Comparison of ENCODE assay signal across 9 cellular contexts in the genomic region with DNA sequence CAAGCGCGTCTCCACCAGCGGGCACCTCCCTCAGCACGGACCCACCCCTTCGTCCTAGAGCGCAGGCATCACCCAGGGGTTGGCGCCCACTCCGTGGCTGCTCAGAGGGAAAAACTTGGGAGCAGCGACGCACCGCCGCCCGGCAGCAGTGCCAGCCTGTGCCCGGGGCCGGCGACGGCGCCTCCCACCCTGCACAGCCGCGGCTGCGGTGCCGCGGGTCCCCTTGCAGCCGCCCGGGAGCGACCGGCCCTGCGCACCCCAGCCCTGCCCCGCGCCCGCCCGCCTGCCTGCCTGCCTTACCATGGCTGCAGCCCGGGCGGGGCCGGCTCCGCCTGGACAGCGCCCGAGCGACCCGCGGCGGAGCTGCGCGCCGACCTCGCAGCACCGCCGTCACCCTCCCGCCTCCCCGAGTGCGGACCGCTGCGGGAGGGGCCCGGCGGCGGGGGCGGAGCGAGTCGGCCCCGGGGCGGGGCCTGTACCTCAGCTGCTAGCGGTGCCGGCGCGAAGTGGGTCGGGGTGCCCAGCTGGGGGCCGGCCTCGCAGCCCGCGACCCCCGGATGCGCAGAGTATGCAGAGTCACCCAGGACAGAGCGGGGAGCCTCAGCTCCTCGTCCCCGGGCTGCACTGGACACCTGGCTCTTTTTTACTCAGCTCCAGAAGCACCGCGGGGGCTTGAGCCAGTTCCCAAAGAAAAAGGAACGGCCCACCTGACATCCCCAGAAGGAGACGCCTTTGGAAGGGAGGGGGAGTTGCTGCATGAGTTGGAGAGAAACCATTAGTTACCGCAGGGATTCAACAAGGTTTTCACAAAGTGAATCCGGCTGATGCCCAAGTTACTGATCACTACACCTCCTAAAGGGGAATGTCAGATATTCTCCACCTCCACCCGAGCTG. TPM values are rescaled to one million over a fixed set of nuclear protein-coding genes. Genes with fewer than 3 reads are reported as not detected.
DNase-seq lines count a peak whose midpoint lies in the region; ATAC-seq and TF ChIP-seq lines count a peak whose summit lies in the region.
"Had no signal": no experiment of that assay in that cellular context is flagged by ENCODE, and none has a peak within 500 bp of the region (broad histone marks: within the 10 kb centered on the region; RNA-seq: fewer than 3 reads in every experiment).

No MANE protein-coding gene starts in this region.

- H3K9me3 ChIP-seq in neutrophil (no peaks in the 10 kb centered on the region), upper lobe of left lung (no peaks in the 10 kb centered on the region)

- peak overlapping the region; percentile 50 to 52 for H3K4me3 ChIP-seq in neutrophil (ENCODE audit: low read depth in 1 of 2, low read length in 1 of 2)
- peak overlapping the region; percentile 57 to 69 (median 66) for H3K4me3 ChIP-seq in upper lobe of left lung

- H3K27ac Mint-ChIP-seq in Calu3 (ENCODE audit: unreplicated experiment) = no peak overlapping the region
- H3K27ac Mint-ChIP-seq in glutamatergic neuron (ENCODE audit: unreplicated experiment) = peak overlapping the region; percentile 33

- peak in 1 of 4 donors; percentile 38 for TF ChIP-seq POLR2A in upper lobe of left lung (IDR thresholded peaks at IDR 0.05)

- WGBS in upper lobe of left lung, 2 donors = 7 to 8% methylated on average over 15 to 25 of the region's 82 CpGs

- H3K4me1 Mint-ChIP-seq in Calu3 (ENCODE audit: low read depth, unreplicated experiment) = peaks cover 23% of the 10 kb centered on the region
- H3K4me1 Mint-ChIP-seq in glutamatergic neuron (ENCODE audit: low read depth, unreplicated experiment) = peaks cover 23% of the 10 kb centered on the region

- H3K27ac ChIP-seq in neutrophil = no peak overlapping the region
- H3K27ac ChIP-seq in upper lobe of left lung = peak overlapping the region; percentile 48 to 82 (median 76)

- BruUV-seq in Calu3 (replicated peaks; lab: Mats Ljungman, UMichigan) = no TSS peak

- H3K27me3 ChIP-seq in neutrophil (peaks cover 86% of the 10 kb centered on the region), upper lobe of left lung (no peaks in the 10 kb centered on the region)

- H3K36me3 ChIP-seq in neutrophil = no peaks in the 10 kb centered on the region
- H3K36me3 ChIP-seq in upper lobe of left lung = no peaks in the 10 kb centered on the region

- peaks cover 14 to 22% of the 10 kb centered on the region in 2 experiments for H3K4me1 ChIP-seq in neutrophil (ENCODE audit: control insufficient read depth in 1 of 2, insufficient read depth in 1 of 2, low read depth in 1 of 2, low read length in 1 of 2)
- H3K4me1 ChIP-seq in upper lobe of left lung = peaks cover 20 to 39% (median 33%) of the 10 kb centered on the region in 4 donors

- H3K4me3 Mint-ChIP-seq in Calu3 (ENCODE audit: low read depth, unreplicated experiment) = peak overlapping the region; percentile 24
- peak overlapping the region; percentile 79 for H3K4me3 Mint-ChIP-seq in glutamatergic neuron (ENCODE audit: unreplicated experiment)

- H3K36me3 Mint-ChIP-seq in Calu3 (ENCODE audit: insufficient read depth, unreplicated experiment) (peaks cover 6% of the 10 kb centered on the region), glutamatergic neuron (ENCODE audit: unreplicated experiment) (no peaks in the 10 kb centered on the region)

- ATAC-seq in HG02798 (IDR thresholded peaks at IDR 0.05; ENCODE audit: poor library complexity, unreplicated experiment) (peak; percentile 66), upper lobe of left lung (ENCODE audit: low FRiP score in 2 of 2) (peak; percentile 52 to 88)

- DNase-seq in Calu3 (peak; percentile 43), RPMI7951 (ENCODE audit: low read depth) (peak; percentile 56), glutamatergic neuron (peak; percentile 74), upper lobe of left lung (peak; percentile 71 to 95), COLO829 (ENCODE audit: low spot score) (no peak)
- DNase-seq in activated naive CD4-positive, alpha-beta T cell treated with anti-CD3 and anti-CD28 coated beads, Interleukin-2, amount 50 U/mL, for 16 hours = peak; percentile 73

- TF ChIP-seq CTCF in Calu3 (IDR thresholded peaks at IDR 0.05; ENCODE audit: unreplicated experiment) = no peak
- no peak for TF ChIP-seq CTCF in glutamatergic neuron (IDR thresholded peaks at IDR 0.05; ENCODE audit: partially characterized antibody, unreplicated experiment)
- no peak for TF ChIP-seq CTCF in neutrophil (IDR thresholded peaks at IDR 0.05)
- peak in 1 of 6 experiments; percentile 16 for TF ChIP-seq CTCF in upper lobe of left lung (IDR thresholded peaks at IDR 0.05)

- no peak for TF ChIP-seq EP300 in upper lobe of left lung (IDR thresholded peaks at IDR 0.05)

- no peaks in the 10 kb centered on the region for H3K9me3 Mint-ChIP-seq in Calu3 (ENCODE audit: low read depth, unreplicated experiment)
- peaks cover 4% of the 10 kb centered on the region for H3K9me3 Mint-ChIP-seq in glutamatergic neuron (ENCODE audit: unreplicated experiment)

- CTCF ChIA-PET in Calu3 (lab: Charles Lee) = no interaction called here

- intact Hi-C loops in Calu3 (cut with micrococcal nuclease; ENCODE audit: unreplicated experiment) = no loop called here

- peaks cover 50% of the 10 kb centered on the region for H3K27me3 Mint-ChIP-seq in Calu3 (ENCODE audit: unreplicated experiment)
- peaks cover 13% of the 10 kb centered on the region for H3K27me3 Mint-ChIP-seq in glutamatergic neuron (ENCODE audit: unreplicated experiment)

RNA-seq across cellular contexts. Expression of gene MTMR4, which starts 17.5 kb away (rescaled TPM):
- 28.2 and 33.5 TPM in 2 replicates for total RNA-seq in Calu3 (2022)
- total RNA-seq in RPMI7951 (2014; rRNA removed; shearing (Covaris generic)) = 28.9 and 32.8 TPM in 2 replicates
- total RNA-seq in glutamatergic neuron (ENCODE audit: unreplicated experiment) = 152 TPM
- 10 to 100 TPM; 19.6 to 56.6 (median 34.9) TPM for total RNA-seq in upper lobe of left lung

RNA-seq across cellular contexts. Expression of gene HSF5, which starts 43.7 kb away (rescaled TPM):
- total RNA-seq in Calu3 (2022) = 0.07 TPM in 1 of 2 replicates, not detected in the other
- not detected in 2 replicates for total RNA-seq in RPMI7951 (2014; rRNA removed; shearing (Covaris generic))
- total RNA-seq in glutamatergic neuron (ENCODE audit: unreplicated experiment) = 0.10 TPM
- under 1 TPM in 5 of 6 donors, not detected in 1; 0.07 to 0.39 (median 0.30) TPM for total RNA-seq in upper lobe of left lung
- total RNA-seq: LHCN-M2 had no signal
